ENCODE assay signal across 8 cellular contexts in genomic region chr7:1555813-1556540, GRCh38. TPM values are rescaled to one million over a fixed set of nuclear protein-coding genes. Genes with fewer than 3 reads are reported as not detected.
DNase-seq lines count a peak whose midpoint lies in the region; ATAC-seq, FAIRE-seq and TF ChIP-seq lines count a peak whose summit lies in the region.

Gene TMEM184A, minus strand, starts transcription at chr7:1556205. Its CDS starts 721 bp downstream, at chr7:1555484.

- H3K4me2 ChIP-seq in A549, result peak within 1 kb of the TSS; percentile 94

- CTCF ChIA-PET in A549 (lab: Yijun Ruan, JAX), result interaction anchor here (0.6 to 9.5 kb wide), 23 partner anchors 9 to 798 kb away, joined by 3 to 204 read pairs (median 5); partner anchors contain the start of gene EIF3B

- no peaks in the 10 kb centered on the region for H3K4me1 Mint-ChIP-seq in activated T-cell treated with anti-CD3 and anti-CD28 coated beads, Interleukin-2, amount 50 U/mL, for 72 hours (ENCODE audit: low read depth)

- POLR2A ChIA-PET in A549 (lab: Yijun Ruan, JAX), result interaction anchor here (0.7 to 2.6 kb wide), 4 partner anchors 11 to 42 kb away, joined by 3 to 24 read pairs (median 12); no protein-coding TSS in a partner anchor

- intact Hi-C loops in left ventricle myocardium superior (cut with micrococcal nuclease), result no loop called here

- peak within 1 kb of the TSS; percentile 97 to 99 for H3K27ac ChIP-seq in A549

- peak; percentile 90 to 91 for DNase-seq in A549 (ENCODE audit: low read depth in 1 of 2, low spot score in 1 of 2)
- DNase-seq in NCI-H345 treated with DMSO at 0.1 percent for 48 hours (lab: John Stamatoyannopoulos, UW; ENCODE audit: unreplicated experiment), result peak; percentile 78
- DNase-seq in activated T-cell treated with anti-CD3 and anti-CD28 coated beads, Interleukin-2, amount 50 U/mL, for 72 hours, result peak; percentile 49 to 65
- peak; percentile 78 for DNase-seq in left ventricle myocardium superior
- DNase-seq in stimulated activated CD4-positive, alpha-beta T cell treated with anti-CD3 and anti-CD28 coated beads, Interleukin-15, amount 100 ng/mL, for 24 hours, result peak; percentile 66
- DNase-seq in nucleus accumbens (lab: John Stamatoyannopoulos, UW), result no peak

- 6% methylated on average over 15 of the region's 23 CpGs for WGBS in A549 (ENCODE audit: missing lambda C conversion rate)

- no peak for TF ChIP-seq EP300 in A549 (IDR thresholded peaks at IDR 0.05)

- H3K36me3 Mint-ChIP-seq in activated T-cell treated with anti-CD3 and anti-CD28 coated beads, Interleukin-2, amount 50 U/mL, for 72 hours (ENCODE audit: insufficient read depth in 2 of 2), result no peaks in the 10 kb centered on the region

- ATAC-seq in A549 (peak; percentile 39 to 58), GM21423 (IDR thresholded peaks at IDR 0.05; ENCODE audit: unreplicated experiment) (peak; percentile 46), left ventricle myocardium superior (peak; percentile 68), GM18907 (IDR thresholded peaks at IDR 0.05; ENCODE audit: unreplicated experiment) (no peak)
- peak; percentile 69 to 75 for ATAC-seq in activated T-cell treated with anti-CD3 and anti-CD28 coated beads, Interleukin-2, amount 50 U/mL, for 72 hours (replicated peaks in 1 of 2)

- H3K9me3 Mint-ChIP-seq in activated T-cell treated with anti-CD3 and anti-CD28 coated beads, Interleukin-2, amount 50 U/mL, for 72 hours, result no peaks in the 10 kb centered on the region

- peak; percentile 69 for TF ChIP-seq CTCF in A549 (IDR thresholded peaks at IDR 0.05)

- no peaks in the 10 kb centered on the region for H3K27me3 Mint-ChIP-seq in activated T-cell treated with anti-CD3 and anti-CD28 coated beads, Interleukin-2, amount 50 U/mL, for 72 hours (ENCODE audit: low read depth)

- H3K4me3 ChIP-seq in A549, result peak within 1 kb of the TSS; percentile 55

- no peak within 1 kb of the TSS for H3K27ac Mint-ChIP-seq in activated T-cell treated with anti-CD3 and anti-CD28 coated beads, Interleukin-2, amount 50 U/mL, for 72 hours

- peak; percentile 18 for FAIRE-seq in A549 (lab: Jason Lieb, UNC)

- peaks cover 46% of the 10 kb centered on the region for H3K4me1 ChIP-seq in A549

- H3K4me3 Mint-ChIP-seq in activated T-cell treated with anti-CD3 and anti-CD28 coated beads, Interleukin-2, amount 50 U/mL, for 72 hours, result no peak within 1 kb of the TSS

- no peaks in the 10 kb centered on the region for H3K9me3 ChIP-seq in A549

- TF ChIP-seq RAD21 in A549 (conservative IDR thresholded peaks at IDR 0.05 in 1 of 2, IDR thresholded peaks at IDR 0.05 in 1 of 2), result peak; percentile 47 to 64

- TF ChIP-seq POLR2A in A549 (IDR thresholded peaks at IDR 0.05; ENCODE audit: low read length), result peak; percentile 44; the same call in 1 of the 2 replicates

TF ChIP-seq in A549, 52 proteins besides CTCF, POLR2A, EP300 and RAD21:
- 0 out of 2 replicates have a peak, but pooled peaks have one; percentile 76 for TF ChIP-seq MYC (IDR thresholded peaks at IDR 0.05; ENCODE audit: borderline replicate concordance, low read length)
- TF ChIP-seq HDAC2 (IDR thresholded peaks at IDR 0.05), result no peak
- peak; percentile 78; the same call in 1 of the 2 replicates for TF ChIP-seq E2F6 (IDR thresholded peaks at IDR 0.05; ENCODE audit: borderline replicate concordance, low read depth)
- peak; percentile 91 for TF ChIP-seq HOXB13 (CRISPR knock-in tag; IDR thresholded peaks at IDR 0.05; ENCODE audit: low read depth)
- TF ChIP-seq HOXB5 (CRISPR knock-in tag; IDR thresholded peaks at IDR 0.05), result peak; percentile 85
- TF ChIP-seq EHF (CRISPR knock-in tag; IDR thresholded peaks at IDR 0.05), result peak; percentile 83
- TF ChIP-seq PBX3 (IDR thresholded peaks at IDR 0.05), result no peak
- TF ChIP-seq CHD4 (IDR thresholded peaks at IDR 0.05; ENCODE audit: borderline replicate concordance), result no peak
- TF ChIP-seq HMGXB4 (CRISPR knock-in tag; IDR thresholded peaks at IDR 0.05; ENCODE audit: borderline replicate concordance), result peak; percentile 69; the same call in 1 of the 2 replicates
- peak; percentile 53; the same call in 1 of the 2 replicates for TF ChIP-seq TP53 (CRISPR knock-in tag; IDR thresholded peaks at IDR 0.05)
- TF ChIP-seq USF2 (IDR thresholded peaks at IDR 0.05), result peak; percentile 80
- peak; percentile 62 for TF ChIP-seq FOSB (CRISPR knock-in tag; IDR thresholded peaks at IDR 0.05)
- 0 out of 2 replicates have a peak, but pooled peaks have one; percentile 67 for TF ChIP-seq TFCP2L1 (CRISPR knock-in tag; IDR thresholded peaks at IDR 0.05)
- TF ChIP-seq SMC3 (IDR thresholded peaks at IDR 0.05), result peak; percentile 81
- TF ChIP-seq MAZ (IDR thresholded peaks at IDR 0.05; ENCODE audit: borderline replicate concordance, low read depth, low read length), result no peak
- TF ChIP-seq MAX (IDR thresholded peaks at IDR 0.05), result peak; percentile 98
- 0 out of 2 replicates have a peak, but pooled peaks have one; percentile 69 for TF ChIP-seq HOXA7 (CRISPR knock-in tag; IDR thresholded peaks at IDR 0.05)
- no peak for TF ChIP-seq RCOR1 (IDR thresholded peaks at IDR 0.05; ENCODE audit: low read depth, low read length)
- peak; percentile 7 to 31; a peak in 2 of 5 replicates for TF ChIP-seq JUN (IDR thresholded peaks at IDR 0.05)

RNA-seq across cellular contexts. Expression of gene TMEM184A, which starts in this region (rescaled TPM):
- polyA plus RNA-seq in A549 (2011; rRNA removed) (18.4 and 22.0 TPM in 2 replicates), A549 (2017; fragmentation: RNase III; extraction: RNeasy Plus Mini Kit Qiagen cat#74134 plus additional on column Dnase treatment) (14.3 to 16.1 TPM (median 15.8 TPM) in 3 replicates)
- 22.6 and 32.6 TPM in 2 replicates for polyA plus RNA-seq in A549 (2012; cell fraction: cytosol; rRNA removed)
- 86.6 and 140 TPM in 2 replicates for polyA plus RNA-seq in A549 (2012; cell fraction: nucleus; rRNA removed)
- polyA minus RNA-seq in A549 (2011; rRNA and poly(A)+ RNA removed), result 51.8 and 53.5 TPM in 2 replicates
- total RNA-seq in activated T-cell treated with anti-CD3 and anti-CD28 coated beads, Interleukin-2, amount 50 U/mL, for 72 hours, result under 1 TPM in 1 of 2 donors, not detected in 1; 0.10 TPM
- 0.22 TPM for total RNA-seq in left ventricle myocardium superior

Comparison
In these comparisons a context has a peak if more than half of its experiments do, and no peak if none do; other contexts are left out.
1. Peak in DNase-seq and ATAC-seq in activated T-cell treated with anti-CD3 and anti-CD28 coated beads, Interleukin-2, amount 50 U/mL, for 72 hours; RNA of the gene not detected or under 1 TPM.
2. Peak in DNase-seq and ATAC-seq in left ventricle myocardium superior; RNA of the gene not detected or under 1 TPM.
3. DNase-seq: peak in A549 (2 of 2), NCI-H345 treated with DMSO at 0.1 percent for 48 hours (single experiment) and stimulated activated CD4-positive, alpha-beta T cell treated with anti-CD3 and anti-CD28 coated beads, Interleukin-15, amount 100 ng/mL, for 24 hours (single experiment); none in nucleus accumbens (0 of 56).